ENCODE assay signal across 1 cellular context in the genomic region with DNA sequence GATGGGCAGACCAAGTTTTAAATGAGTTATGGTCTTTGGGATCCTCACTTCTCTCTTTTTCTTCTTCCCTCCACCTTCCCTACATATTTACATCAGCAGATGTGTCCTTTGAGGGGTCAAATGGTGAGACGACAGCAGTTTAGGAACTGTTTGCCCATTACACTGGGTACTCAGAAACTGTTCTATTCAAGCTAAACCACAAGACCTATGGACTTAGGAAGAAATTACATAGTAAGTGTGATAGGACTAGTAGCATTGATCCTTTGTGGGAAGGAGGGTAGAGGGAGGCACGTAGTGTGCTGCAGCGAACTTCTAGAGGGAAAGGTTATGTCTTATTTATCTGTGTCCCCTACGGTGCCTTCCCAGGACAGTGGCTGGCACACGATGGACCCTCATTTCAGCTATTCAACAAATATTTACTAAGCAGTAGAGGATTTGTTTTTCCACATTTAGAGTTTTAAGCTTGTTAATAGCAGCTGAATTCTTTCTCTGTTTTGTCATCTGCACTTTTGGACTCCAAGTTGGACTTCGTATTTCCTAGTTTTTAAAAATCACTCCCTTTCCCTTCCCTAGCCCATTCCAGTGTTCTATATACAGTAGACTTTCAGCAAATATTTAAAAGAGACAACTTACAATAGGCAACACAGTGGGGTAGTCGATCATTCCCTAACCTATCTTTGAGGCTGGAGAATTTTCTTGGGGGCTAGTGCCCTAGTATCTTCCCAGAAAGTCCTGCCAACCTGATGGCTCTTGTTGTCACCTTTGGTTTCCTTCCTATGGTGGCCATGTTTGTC.
TF ChIP-seq lines count a peak whose summit lies in the region.

No MANE protein-coding gene starts in this region.

TF ChIP-seq in IMR-90, 13 proteins besides CTCF, POLR2A, EP300 and RAD21 (continued from another document):
- no peak for TF ChIP-seq RCOR1 (IDR thresholded peaks at IDR 0.05; ENCODE audit: insufficient replicate concordance, low read length)
- no peak for TF ChIP-seq FOS (IDR thresholded peaks at IDR 0.05; ENCODE audit: low read depth, low read length)
- TF ChIP-seq MAZ (IDR thresholded peaks at IDR 0.05; ENCODE audit: borderline replicate concordance, low read depth, low read length): no peak
- no peak for TF ChIP-seq CEBPB (IDR thresholded peaks at IDR 0.05; ENCODE audit: low read depth, low read length)
- no peak for TF ChIP-seq CHD1 (IDR thresholded peaks at IDR 0.05; ENCODE audit: low read depth, low read length)
- TF ChIP-seq, protein P1, sequence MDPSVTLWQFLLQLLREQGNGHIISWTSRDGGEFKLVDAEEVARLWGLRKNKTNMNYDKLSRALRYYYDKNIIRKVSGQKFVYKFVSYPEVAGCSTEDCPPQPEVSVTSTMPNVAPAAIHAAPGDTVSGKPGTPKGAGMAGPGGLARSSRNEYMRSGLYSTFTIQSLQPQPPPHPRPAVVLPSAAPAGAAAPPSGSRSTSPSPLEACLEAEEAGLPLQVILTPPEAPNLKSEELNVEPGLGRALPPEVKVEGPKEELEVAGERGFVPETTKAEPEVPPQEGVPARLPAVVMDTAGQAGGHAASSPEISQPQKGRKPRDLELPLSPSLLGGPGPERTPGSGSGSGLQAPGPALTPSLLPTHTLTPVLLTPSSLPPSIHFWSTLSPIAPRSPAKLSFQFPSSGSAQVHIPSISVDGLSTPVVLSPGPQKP (IDR thresholded peaks at IDR 0.05; ENCODE audit: borderline replicate concordance, low read depth, low read length): no peak
- no peak for TF ChIP-seq USF2 (IDR thresholded peaks at IDR 0.05; ENCODE audit: low read depth, low read length)
- TF ChIP-seq RFX5 (IDR thresholded peaks at IDR 0.05; ENCODE audit: low read depth, low read length): no peak
- no peak for TF ChIP-seq MXI1 (IDR thresholded peaks at IDR 0.05; ENCODE audit: borderline replicate concordance, low read depth, low read length)
- no peak for TF ChIP-seq MAFK (IDR thresholded peaks at IDR 0.05; ENCODE audit: low read depth, low read length)
